In the genomic region with DNA sequence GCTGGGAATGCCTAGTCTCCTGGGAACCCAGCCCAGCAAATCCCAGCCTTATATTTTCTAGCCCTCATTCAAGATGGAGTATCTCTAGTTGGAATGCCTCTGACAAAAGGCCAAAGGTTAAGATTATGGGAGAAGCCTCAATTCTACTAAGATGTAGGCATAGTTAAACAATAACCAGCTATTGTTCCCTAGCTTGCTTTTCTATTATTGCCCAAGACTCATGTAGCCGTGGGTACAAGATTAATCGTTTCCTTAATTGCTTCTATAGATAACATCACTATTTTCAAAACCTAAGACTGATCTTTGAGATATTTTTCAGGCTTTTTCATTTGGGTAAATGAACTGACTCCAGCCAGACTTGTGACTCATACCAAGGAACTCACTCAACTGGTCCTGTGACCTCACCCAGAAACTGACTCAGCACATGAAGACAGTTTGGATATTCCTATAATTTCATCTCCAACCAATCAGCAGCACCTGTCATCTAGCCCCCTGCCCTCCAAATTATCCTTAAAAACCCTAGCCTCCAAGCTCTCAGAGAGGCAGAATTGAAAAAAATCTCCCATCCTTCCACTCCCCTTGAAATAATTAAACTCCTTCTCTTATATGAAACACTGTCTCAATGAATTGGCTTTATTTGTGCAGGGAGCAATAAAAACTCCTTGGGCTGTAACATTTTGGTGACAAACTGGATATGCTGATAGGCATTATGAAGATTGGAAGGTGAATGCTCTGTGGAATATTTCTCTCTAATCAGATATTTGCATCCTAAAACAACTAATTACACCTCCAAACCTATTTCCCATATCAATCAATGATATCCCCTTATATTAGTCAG, we compare ENCODE assay signal across 1 cellular context.
TF ChIP-seq lines count a peak whose summit lies in the region.

No MANE protein-coding gene starts in this region.

TF ChIP-seq in A549, 52 proteins besides CTCF, POLR2A, EP300 and RAD21 (continued from another document):
- TF ChIP-seq CEBPB (IDR thresholded peaks at IDR 0.05) (peak; percentile 82 to 97), ZC3H11A (IDR thresholded peaks at IDR 0.05) (no peak), HOXA7 (CRISPR knock-in tag; IDR thresholded peaks at IDR 0.05) (no peak), ZNF302 (CRISPR knock-in tag; IDR thresholded peaks at IDR 0.05) (peak; percentile 88), NFE2L2 (conservative IDR thresholded peaks at IDR 0.05; ENCODE audit: low read length) (no peak), CBX8 (IDR thresholded peaks at IDR 0.05) (no peak), NPAS2 (CRISPR knock-in tag; IDR thresholded peaks at IDR 0.05; ENCODE audit: borderline replicate concordance) (no peak), HEYL (CRISPR knock-in tag; IDR thresholded peaks at IDR 0.05) (0 out of 2 replicates have a peak, but pooled peaks have one; percentile 42), FOXS1 (CRISPR knock-in tag; IDR thresholded peaks at IDR 0.05) (peak; percentile 92), KDM5A (IDR thresholded peaks at IDR 0.05) (no peak), JUNB (IDR thresholded peaks at IDR 0.05) (peak; percentile 93), HOXB13 (CRISPR knock-in tag; IDR thresholded peaks at IDR 0.05; ENCODE audit: low read depth) (peak; percentile 97), MYC (IDR thresholded peaks at IDR 0.05; ENCODE audit: borderline replicate concordance, low read length) (no peak), TFCP2L1 (CRISPR knock-in tag; IDR thresholded peaks at IDR 0.05) (peak; percentile 56; the same call in 1 of the 2 replicates), BHLHE40 (IDR thresholded peaks at IDR 0.05; ENCODE audit: low read depth, low read length) (no peak), NR3C1 (IDR thresholded peaks at IDR 0.05) (no peak), SMC3 (IDR thresholded peaks at IDR 0.05) (peak; percentile 49; the same call in 2 of the 3 replicates), EHMT2 (IDR thresholded peaks at IDR 0.05; ENCODE audit: low read depth) (no peak), CHD2 (IDR thresholded peaks at IDR 0.05; ENCODE audit: low read length, partially characterized antibody) (no peak), ZFP36 (IDR thresholded peaks at IDR 0.05; ENCODE audit: borderline replicate concordance, partially characterized antibody) (no peak), RCOR1 (IDR thresholded peaks at IDR 0.05; ENCODE audit: low read depth, low read length) (no peak), PHF8 (IDR thresholded peaks at IDR 0.05; ENCODE audit: borderline replicate concordance, low read depth) (no peak), MAFK (IDR thresholded peaks at IDR 0.05; ENCODE audit: partially characterized antibody) (peak; percentile 92)
- TF ChIP-seq, protein P1, sequence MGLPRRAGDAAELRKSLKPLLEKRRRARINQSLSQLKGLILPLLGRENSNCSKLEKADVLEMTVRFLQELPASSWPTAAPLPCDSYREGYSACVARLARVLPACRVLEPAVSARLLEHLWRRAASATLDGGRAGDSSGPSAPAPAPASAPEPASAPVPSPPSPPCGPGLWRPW (IDR thresholded peaks at IDR 0.05), result no peak
- TF ChIP-seq, protein P2, sequence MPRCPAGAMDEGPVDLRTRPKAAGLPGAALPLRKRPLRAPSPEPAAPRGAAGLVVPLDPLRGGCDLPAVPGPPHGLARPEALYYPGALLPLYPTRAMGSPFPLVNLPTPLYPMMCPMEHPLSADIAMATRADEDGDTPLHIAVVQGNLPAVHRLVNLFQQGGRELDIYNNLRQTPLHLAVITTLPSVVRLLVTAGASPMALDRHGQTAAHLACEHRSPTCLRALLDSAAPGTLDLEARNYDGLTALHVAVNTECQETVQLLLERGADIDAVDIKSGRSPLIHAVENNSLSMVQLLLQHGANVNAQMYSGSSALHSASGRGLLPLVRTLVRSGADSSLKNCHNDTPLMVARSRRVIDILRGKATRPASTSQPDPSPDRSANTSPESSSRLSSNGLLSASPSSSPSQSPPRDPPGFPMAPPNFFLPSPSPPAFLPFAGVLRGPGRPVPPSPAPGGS (IDR thresholded peaks at IDR 0.05), result peak; percentile 71; the same call in 1 of the 3 replicates
- TF ChIP-seq, protein P3, sequence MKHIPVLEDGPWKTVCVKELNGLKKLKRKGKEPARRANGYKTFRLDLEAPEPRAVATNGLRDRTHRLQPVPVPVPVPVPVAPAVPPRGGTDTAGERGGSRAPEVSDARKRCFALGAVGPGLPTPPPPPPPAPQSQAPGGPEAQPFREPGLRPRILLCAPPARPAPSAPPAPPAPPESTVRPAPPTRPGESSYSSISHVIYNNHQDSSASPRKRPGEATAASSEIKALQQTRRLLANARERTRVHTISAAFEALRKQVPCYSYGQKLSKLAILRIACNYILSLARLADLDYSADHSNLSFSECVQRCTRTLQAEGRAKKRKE (CRISPR knock-in tag; IDR thresholded peaks at IDR 0.05; ENCODE audit: low read depth), result peak; percentile 96
- TF ChIP-seq, protein P4, sequence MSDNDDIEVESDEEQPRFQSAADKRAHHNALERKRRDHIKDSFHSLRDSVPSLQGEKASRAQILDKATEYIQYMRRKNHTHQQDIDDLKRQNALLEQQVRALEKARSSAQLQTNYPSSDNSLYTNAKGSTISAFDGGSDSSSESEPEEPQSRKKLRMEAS (IDR thresholded peaks at IDR 0.05), result peak; percentile 56; the same call in 1 of the 2 replicates
- TF ChIP-seq, protein P5, sequence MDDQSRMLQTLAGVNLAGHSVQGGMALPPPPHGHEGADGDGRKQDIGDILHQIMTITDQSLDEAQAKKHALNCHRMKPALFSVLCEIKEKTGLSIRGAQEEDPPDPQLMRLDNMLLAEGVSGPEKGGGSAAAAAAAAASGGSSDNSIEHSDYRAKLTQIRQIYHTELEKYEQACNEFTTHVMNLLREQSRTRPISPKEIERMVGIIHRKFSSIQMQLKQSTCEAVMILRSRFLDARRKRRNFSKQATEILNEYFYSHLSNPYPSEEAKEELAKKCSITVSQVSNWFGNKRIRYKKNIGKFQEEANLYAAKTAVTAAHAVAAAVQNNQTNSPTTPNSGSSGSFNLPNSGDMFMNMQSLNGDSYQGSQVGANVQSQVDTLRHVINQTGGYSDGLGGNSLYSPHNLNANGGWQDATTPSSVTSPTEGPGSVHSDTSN (IDR thresholded peaks at IDR 0.05), result no peak
- TF ChIP-seq, protein P6, sequence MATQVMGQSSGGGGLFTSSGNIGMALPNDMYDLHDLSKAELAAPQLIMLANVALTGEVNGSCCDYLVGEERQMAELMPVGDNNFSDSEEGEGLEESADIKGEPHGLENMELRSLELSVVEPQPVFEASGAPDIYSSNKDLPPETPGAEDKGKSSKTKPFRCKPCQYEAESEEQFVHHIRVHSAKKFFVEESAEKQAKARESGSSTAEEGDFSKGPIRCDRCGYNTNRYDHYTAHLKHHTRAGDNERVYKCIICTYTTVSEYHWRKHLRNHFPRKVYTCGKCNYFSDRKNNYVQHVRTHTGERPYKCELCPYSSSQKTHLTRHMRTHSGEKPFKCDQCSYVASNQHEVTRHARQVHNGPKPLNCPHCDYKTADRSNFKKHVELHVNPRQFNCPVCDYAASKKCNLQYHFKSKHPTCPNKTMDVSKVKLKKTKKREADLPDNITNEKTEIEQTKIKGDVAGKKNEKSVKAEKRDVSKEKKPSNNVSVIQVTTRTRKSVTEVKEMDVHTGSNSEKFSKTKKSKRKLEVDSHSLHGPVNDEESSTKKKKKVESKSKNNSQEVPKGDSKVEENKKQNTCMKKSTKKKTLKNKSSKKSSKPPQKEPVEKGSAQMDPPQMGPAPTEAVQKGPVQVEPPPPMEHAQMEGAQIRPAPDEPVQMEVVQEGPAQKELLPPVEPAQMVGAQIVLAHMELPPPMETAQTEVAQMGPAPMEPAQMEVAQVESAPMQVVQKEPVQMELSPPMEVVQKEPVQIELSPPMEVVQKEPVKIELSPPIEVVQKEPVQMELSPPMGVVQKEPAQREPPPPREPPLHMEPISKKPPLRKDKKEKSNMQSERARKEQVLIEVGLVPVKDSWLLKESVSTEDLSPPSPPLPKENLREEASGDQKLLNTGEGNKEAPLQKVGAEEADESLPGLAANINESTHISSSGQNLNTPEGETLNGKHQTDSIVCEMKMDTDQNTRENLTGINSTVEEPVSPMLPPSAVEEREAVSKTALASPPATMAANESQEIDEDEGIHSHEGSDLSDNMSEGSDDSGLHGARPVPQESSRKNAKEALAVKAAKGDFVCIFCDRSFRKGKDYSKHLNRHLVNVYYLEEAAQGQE (IDR thresholded peaks at IDR 0.05), result no peak
